21 cellular contexts compared by ENCODE assay signal in the genomic region with DNA sequence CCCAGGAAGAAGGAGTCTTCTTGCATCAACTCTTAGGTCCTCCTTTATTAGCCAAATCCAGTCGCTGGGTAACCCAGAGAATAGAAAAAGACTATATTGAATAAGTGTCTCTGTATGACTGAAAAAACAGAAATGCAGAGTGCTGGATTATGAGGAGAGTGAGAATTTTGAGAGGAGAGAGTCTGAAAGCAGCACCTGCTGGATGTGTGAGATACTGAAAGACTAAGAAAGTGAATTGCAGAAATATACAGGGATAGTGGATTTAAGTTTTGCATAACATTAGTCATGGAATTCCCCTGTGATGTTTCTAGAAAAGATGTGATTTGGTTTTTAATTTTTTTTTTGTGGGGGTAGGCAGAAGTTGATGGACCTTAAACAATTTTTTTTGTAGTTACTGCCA.
"Had no signal": no experiment of that assay in that cellular context is flagged by ENCODE, and none has a peak within 500 bp of the region (broad histone marks: within the 10 kb centered on the region; RNA-seq: fewer than 3 reads in every experiment).

No MANE protein-coding gene starts in this region.

- H3K4me1 Mint-ChIP-seq: T-cell had no signal

- H3K36me3 ChIP-seq: MG63, Peyer's patch, SJSA1 had no signal

- H3K4me2 ChIP-seq: PC-9 had no signal

- DNase-seq: Karpas-422; KBM-7; MG63; NCI-H1092 treated with DMSO at 0.1 percent for 48 hours; NCI-H1436 treated with DMSO at 0.1 percent for 48 hours; NCI-H1694; NCI-H187 treated with DMSO at 0.1 percent for 48 hours; NCI-H2029 treated with DMSO at 0.1 percent for 48 hours; NCI-H2171; NCI-H226; NCI-H446; NCI-H524 treated with DMSO at 0.1 percent for 48 hours; NK-92 treated with Interleukin-12 subunit alpha and Interleukin-12 subunit beta, amount 100 ng/mL, for 24 hours; OCI-M1; Peyer's patch; Right ventricle myocardium superior; SIG-M5; T-cell had no signal

- H3K36me3 Mint-ChIP-seq: T-cell had no signal

- H3K4me3 ChIP-seq: MG63, PC-9, Peyer's patch, SJSA1, SK-N-MC had no signal

- H2AFZ ChIP-seq: PC-9 had no signal

- H3K27ac Mint-ChIP-seq: T-cell had no signal

- H3K9me3 ChIP-seq: MG63, Peyer's patch, SJSA1 had no signal

- ATAC-seq: T-cell had no signal

- H3K4me1 ChIP-seq: Peyer's patch, SJSA1 had no signal

- H3K9me3 Mint-ChIP-seq: T-cell had no signal

- H3K4me3 Mint-ChIP-seq: T-cell had no signal

- H3K27ac ChIP-seq: PC-9, Peyer's patch, SJSA1, SK-N-MC had no signal

- H3K27me3 ChIP-seq: Peyer's patch had no signal
